ENCODE assay signal across 8 cellular contexts in the genomic region with DNA sequence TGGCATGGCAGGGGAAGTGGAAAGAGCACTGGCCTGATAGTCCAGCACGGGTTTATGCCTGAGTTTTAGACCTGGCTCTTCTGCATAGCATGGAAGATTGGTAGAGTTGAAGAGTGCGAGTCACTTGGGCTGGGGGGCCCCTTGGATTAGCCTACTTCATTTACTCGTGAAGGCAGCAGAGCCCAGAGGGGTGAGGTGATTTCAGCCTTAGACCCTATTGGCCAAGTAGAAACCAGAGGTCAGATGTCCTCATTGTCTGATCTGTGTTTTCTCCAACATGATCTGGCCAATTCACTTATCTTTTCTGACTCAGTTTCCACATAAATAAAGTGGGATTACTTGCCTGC. TPM values are rescaled to one million over a fixed set of nuclear protein-coding genes. Genes with fewer than 3 reads are reported as not detected.
DNase-seq lines count a peak whose midpoint lies in the region; ATAC-seq and TF ChIP-seq lines count a peak whose summit lies in the region.

No MANE protein-coding gene starts in this region.

- intact Hi-C loops in right cardiac atrium (cut with DNase I): no loop called here

- in situ Hi-C loops in GM23248 (cut with MboI): no loop called here

- H3K9me3 ChIP-seq in T-helper 17 cell (ENCODE audit: control insufficient read depth, low read length, poor library complexity, severe bottlenecking) (no peaks in the 10 kb centered on the region), right cardiac atrium (ENCODE audit: control insufficient read depth, low read length) (no peaks in the 10 kb centered on the region), GM23248 (ENCODE audit: low read depth) (no peaks in the 10 kb centered on the region)

- H3F3A ChIP-seq in GM23338 (replicated peaks; ENCODE audit: low read depth) (peaks cover 20% of the 10 kb centered on the region; the same call in 1 of the 2 replicates), GM23248 (ENCODE audit: insufficient read depth) (peaks cover 3% of the 10 kb centered on the region; the same call in 1 of the 2 replicates)

- TF ChIP-seq CTCF in GM23338 (conservative IDR thresholded peaks at IDR 0.05; ENCODE audit: low read depth in 2 of 2): no peak
- TF ChIP-seq CTCF in retinal pigment epithelial cell (conservative IDR thresholded peaks at IDR 0.05; ENCODE audit: low read depth, low read length): no peak

- H2AFZ ChIP-seq in GM23338: no peak overlapping the region
- no peak overlapping the region for H2AFZ ChIP-seq in GM23248

- H3K4me2 ChIP-seq in GM23338 (peak overlapping the region; percentile 95), GM23248 (ENCODE audit: unreplicated experiment) (no peak overlapping the region)

- ATAC-seq in GM23338: no peak
- ATAC-seq in T-helper 17 cell: no peak
- no peak for ATAC-seq in right cardiac atrium
- no peak for ATAC-seq in GM21447 (IDR thresholded peaks at IDR 0.05; ENCODE audit: unreplicated experiment)
- no peak for ATAC-seq in GM19397 (IDR thresholded peaks at IDR 0.05; ENCODE audit: unreplicated experiment)

- H3K79me2 ChIP-seq in GM23338 (replicated peaks; ENCODE audit: insufficient read depth) (peaks cover 63% of the 10 kb centered on the region), GM23248 (ENCODE audit: insufficient read depth) (no peaks in the 10 kb centered on the region)

- H3K9ac ChIP-seq in GM23248: no peak overlapping the region

- H3K4me3 Mint-ChIP-seq in GM23338: peak overlapping the region; percentile 81
- peak overlapping the region; percentile 92 for H3K4me3 Mint-ChIP-seq in T-helper 17 cell

- 0 out of 2 replicates have a peak overlapping the region, but pooled peaks have one; percentile 37 for H3K27ac ChIP-seq in GM23338 (ENCODE audit: low read depth)
- H3K27ac ChIP-seq in right cardiac atrium (ENCODE audit: low read length): peak overlapping the region; percentile 26
- no peak overlapping the region for H3K27ac ChIP-seq in GM23248

- H3K27me3 Mint-ChIP-seq in GM23338 (ENCODE audit: insufficient read depth, low read depth, poor library complexity): peaks cover 15% of the 10 kb centered on the region
- H3K27me3 Mint-ChIP-seq in T-helper 17 cell: no peaks in the 10 kb centered on the region

- H3K27ac Mint-ChIP-seq in GM23338 (no peak overlapping the region), T-helper 17 cell (peak overlapping the region; percentile 98)

- H3K4me1 ChIP-seq in GM23338 (ENCODE audit: insufficient read depth) (peaks cover 60% of the 10 kb centered on the region), right cardiac atrium (ENCODE audit: control insufficient read depth, insufficient read depth, low read length) (peaks cover 24% of the 10 kb centered on the region), GM23248 (ENCODE audit: insufficient read depth) (peaks cover 10% of the 10 kb centered on the region)

- H3K4me3 ChIP-seq in GM23338: peak overlapping the region; percentile 86
- peak overlapping the region; percentile 80 for H3K4me3 ChIP-seq in right cardiac atrium (ENCODE audit: low read length)
- H3K4me3 ChIP-seq in retinal pigment epithelial cell (ENCODE audit: low read length): peak overlapping the region; percentile 75
- no peak overlapping the region for H3K4me3 ChIP-seq in GM23248

- no peak for DNase-seq in GM23338 (ENCODE audit: low spot score)
- no peak for DNase-seq in T-helper 17 cell
- no peak for DNase-seq in right cardiac atrium
- DNase-seq in retinal pigment epithelial cell (ENCODE audit: low read depth): no peak
- DNase-seq in GM23248: no peak
- DNase-seq in cerebellum (ENCODE audit: low spot score): no peak

- peaks cover 5% of the 10 kb centered on the region; the same call in 1 of the 2 replicates for H3K27me3 ChIP-seq in GM23338 (ENCODE audit: insufficient read depth)
- H3K27me3 ChIP-seq in right cardiac atrium (ENCODE audit: control insufficient read depth, insufficient read depth): no peaks in the 10 kb centered on the region
- 0 out of 2 replicates have a peak, but pooled peaks cover 6% of the 10 kb centered on the region for H3K27me3 ChIP-seq in GM23248 (replicated peaks; ENCODE audit: insufficient read depth)

- WGBS in right cardiac atrium: 41% methylated on average over 3 of the region's 3 CpGs
- 56 to 70% methylated on average over 3 of the region's 3 CpGs for WGBS in GM23248 (ENCODE audit: low coverage in 1 of 2, low lambda C conversion rate in 2 of 2, missing lambda C conversion rate in 2 of 2), 2 experiments

- H3K4me1 Mint-ChIP-seq in GM23338 (peaks cover 76% of the 10 kb centered on the region), T-helper 17 cell (peaks cover 62% of the 10 kb centered on the region)

- H3K9me3 Mint-ChIP-seq in GM23338: no peaks in the 10 kb centered on the region

- H3K36me3 ChIP-seq in GM23338 (ENCODE audit: insufficient read depth): no peaks in the 10 kb centered on the region
- H3K36me3 ChIP-seq in GM23248 (ENCODE audit: low read depth): no peaks in the 10 kb centered on the region

- H3K9me2 ChIP-seq in GM23338 (ENCODE audit: insufficient read depth): no peaks in the 10 kb centered on the region
- no peaks in the 10 kb centered on the region for H3K9me2 ChIP-seq in GM23248 (ENCODE audit: insufficient read depth)

- peaks cover 25% of the 10 kb centered on the region for H4K20me1 ChIP-seq in GM23338 (replicated peaks; ENCODE audit: insufficient read depth)
- H4K20me1 ChIP-seq in GM23248 (ENCODE audit: insufficient read depth): no peaks in the 10 kb centered on the region

- H3K36me3 Mint-ChIP-seq in GM23338 (ENCODE audit: low read depth) (peaks cover 24% of the 10 kb centered on the region), T-helper 17 cell (ENCODE audit: low read depth) (peaks cover 2% of the 10 kb centered on the region)

TF ChIP-seq in GM23338, 12 proteins besides CTCF, POLR2A, EP300 and RAD21 (continues in another document):
- TF ChIP-seq, protein P1, sequence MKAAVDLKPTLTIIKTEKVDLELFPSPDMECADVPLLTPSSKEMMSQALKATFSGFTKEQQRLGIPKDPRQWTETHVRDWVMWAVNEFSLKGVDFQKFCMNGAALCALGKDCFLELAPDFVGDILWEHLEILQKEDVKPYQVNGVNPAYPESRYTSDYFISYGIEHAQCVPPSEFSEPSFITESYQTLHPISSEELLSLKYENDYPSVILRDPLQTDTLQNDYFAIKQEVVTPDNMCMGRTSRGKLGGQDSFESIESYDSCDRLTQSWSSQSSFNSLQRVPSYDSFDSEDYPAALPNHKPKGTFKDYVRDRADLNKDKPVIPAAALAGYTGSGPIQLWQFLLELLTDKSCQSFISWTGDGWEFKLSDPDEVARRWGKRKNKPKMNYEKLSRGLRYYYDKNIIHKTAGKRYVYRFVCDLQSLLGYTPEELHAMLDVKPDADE (IDR thresholded peaks at IDR 0.05): no peak
- TF ChIP-seq EZH2 (IDR thresholded peaks at IDR 0.05; ENCODE audit: low read depth, unreplicated experiment) (no peak), JUNB (IDR thresholded peaks at IDR 0.05; ENCODE audit: unreplicated experiment) (no peak), POLR2AphosphoS5 (IDR thresholded peaks at IDR 0.05; ENCODE audit: low read depth) (no peak), EZH2phosphoT487 (IDR thresholded peaks at IDR 0.05; ENCODE audit: unreplicated experiment) (no peak), ZNF114 (CRISPR knock-in tag; IDR thresholded peaks at IDR 0.05) (no peak), ZNF331 (CRISPR knock-in tag; IDR thresholded peaks at IDR 0.05; ENCODE audit: low read depth) (no peak), CREB1 (CRISPR knock-in tag; IDR thresholded peaks at IDR 0.05; ENCODE audit: low read depth) (no peak)
- TF ChIP-seq, protein P2, sequence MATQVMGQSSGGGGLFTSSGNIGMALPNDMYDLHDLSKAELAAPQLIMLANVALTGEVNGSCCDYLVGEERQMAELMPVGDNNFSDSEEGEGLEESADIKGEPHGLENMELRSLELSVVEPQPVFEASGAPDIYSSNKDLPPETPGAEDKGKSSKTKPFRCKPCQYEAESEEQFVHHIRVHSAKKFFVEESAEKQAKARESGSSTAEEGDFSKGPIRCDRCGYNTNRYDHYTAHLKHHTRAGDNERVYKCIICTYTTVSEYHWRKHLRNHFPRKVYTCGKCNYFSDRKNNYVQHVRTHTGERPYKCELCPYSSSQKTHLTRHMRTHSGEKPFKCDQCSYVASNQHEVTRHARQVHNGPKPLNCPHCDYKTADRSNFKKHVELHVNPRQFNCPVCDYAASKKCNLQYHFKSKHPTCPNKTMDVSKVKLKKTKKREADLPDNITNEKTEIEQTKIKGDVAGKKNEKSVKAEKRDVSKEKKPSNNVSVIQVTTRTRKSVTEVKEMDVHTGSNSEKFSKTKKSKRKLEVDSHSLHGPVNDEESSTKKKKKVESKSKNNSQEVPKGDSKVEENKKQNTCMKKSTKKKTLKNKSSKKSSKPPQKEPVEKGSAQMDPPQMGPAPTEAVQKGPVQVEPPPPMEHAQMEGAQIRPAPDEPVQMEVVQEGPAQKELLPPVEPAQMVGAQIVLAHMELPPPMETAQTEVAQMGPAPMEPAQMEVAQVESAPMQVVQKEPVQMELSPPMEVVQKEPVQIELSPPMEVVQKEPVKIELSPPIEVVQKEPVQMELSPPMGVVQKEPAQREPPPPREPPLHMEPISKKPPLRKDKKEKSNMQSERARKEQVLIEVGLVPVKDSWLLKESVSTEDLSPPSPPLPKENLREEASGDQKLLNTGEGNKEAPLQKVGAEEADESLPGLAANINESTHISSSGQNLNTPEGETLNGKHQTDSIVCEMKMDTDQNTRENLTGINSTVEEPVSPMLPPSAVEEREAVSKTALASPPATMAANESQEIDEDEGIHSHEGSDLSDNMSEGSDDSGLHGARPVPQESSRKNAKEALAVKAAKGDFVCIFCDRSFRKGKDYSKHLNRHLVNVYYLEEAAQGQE (IDR thresholded peaks at IDR 0.05; ENCODE audit: unreplicated experiment): no peak

RNA-seq across cellular contexts. Expression of gene PLEKHG3, which starts 1.9 kb away (rescaled TPM):
- total RNA-seq in GM23338 (2014; rRNA removed; shearing (Covaris generic)): 83.1 and 83.9 TPM in 2 replicates
- polyA plus RNA-seq in GM23338 (2016; fragmentation: Nextera tagmentation; extraction: Ambion mirVana) (23.0 and 30.8 TPM in 2 replicates), right cardiac atrium (12.6 TPM), GM23248 (2016; fragmentation: Nextera tagmentation; extraction: Ambion mirVana) (2.1 and 2.4 TPM in 2 replicates)
- total RNA-seq in T-helper 17 cell (10 to 100 TPM; 61.4 to 65.5 TPM), right cardiac atrium (10 to 100 TPM; 35.7 to 58.7 (median 50.6) TPM), cerebellum (5.9 TPM)
- 4.6 and 6.9 TPM in 2 replicates for total RNA-seq in GM23248 (2014; rRNA removed; shearing (Covaris generic))
